31 cellular contexts compared by ENCODE assay signal in the genomic region with DNA sequence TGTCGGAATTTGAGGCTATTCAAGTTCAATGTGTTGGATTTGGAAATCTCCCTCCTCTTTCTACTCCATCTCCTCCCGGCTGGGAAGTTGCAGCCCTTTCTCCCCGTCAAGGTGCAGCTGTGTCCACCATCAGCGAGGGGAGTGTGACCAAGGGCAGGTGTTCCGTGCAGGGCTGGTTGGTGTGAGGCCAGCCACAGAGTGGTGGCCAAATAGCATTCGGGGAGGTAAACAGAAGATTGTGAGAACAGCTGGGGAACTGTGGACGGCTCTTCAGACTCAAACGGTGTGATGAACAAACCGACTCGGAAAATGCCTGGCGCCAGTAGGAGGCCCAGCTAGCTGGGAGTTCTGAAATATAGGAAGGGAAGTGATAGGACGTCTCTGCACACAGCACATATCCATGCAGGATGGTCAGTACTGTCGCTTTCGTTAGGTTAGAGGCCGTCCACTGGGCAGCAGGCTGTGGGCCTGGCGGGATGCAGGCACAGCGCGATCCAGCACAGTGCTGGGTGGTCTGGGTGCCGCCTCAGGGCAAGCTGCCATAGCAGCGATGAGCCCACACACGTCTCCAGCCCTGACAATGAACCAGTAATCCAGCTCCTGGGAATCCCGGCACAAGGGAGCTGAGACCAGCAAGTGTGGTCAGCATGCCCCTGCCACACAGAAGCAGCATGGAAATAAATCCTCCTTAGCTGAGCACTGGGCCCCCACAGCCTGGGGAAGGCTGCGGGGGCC.
DNase-seq lines count a peak whose midpoint lies in the region; ATAC-seq, FAIRE-seq and TF ChIP-seq lines count a peak whose summit lies in the region.
"Had no signal": no experiment of that assay in that cellular context is flagged by ENCODE, and none has a peak within 500 bp of the region (broad histone marks: within the 10 kb centered on the region; RNA-seq: fewer than 3 reads in every experiment).

No MANE protein-coding gene starts in this region.

- no peaks in the 10 kb centered on the region for H3K27me3 Mint-ChIP-seq in activated CD4-positive, alpha-beta T cell treated with anti-CD3 and anti-CD28 coated beads, Interleukin-2, amount 10 ng/mL, durations not matched to agents 24 days and 14 days

- no peaks in the 10 kb centered on the region for H3K4me1 ChIP-seq in mucosa of descending colon (ENCODE audit: low read depth)
- H3K4me1 ChIP-seq: Caco-2 had no signal

- peak; percentile 10 for DNase-seq in COLO668 (lab: John Stamatoyannopoulos, UW; ENCODE audit: unreplicated experiment)
- DNase-seq in HTR-8/SVneo (ENCODE audit: insufficient read length, low spot score), result no peak
- DNase-seq in SHP77 treated with DMSO at 0.1 percent for 48 hours (lab: John Stamatoyannopoulos, UW), result peak; percentile 85
- DNase-seq in mucosa of descending colon, result peak in 2 of 3 donors; percentile 8 to 17
- DNase-seq in NCI-H1105 (lab: John Stamatoyannopoulos, UW), result no peak
- DNase-seq in WERI-Rb-1, result no peak
- DNase-seq in activated CD4-positive, alpha-beta T cell treated with anti-CD3 and anti-CD28 coated beads, Interleukin-2, amount 10 ng/mL, durations not matched to agents 24 days and 14 days, result no peak
- DNase-seq in NCI-H2107 treated with DMSO at 0.1 percent for 48 hours (lab: John Stamatoyannopoulos, UW; ENCODE audit: unreplicated experiment), result no peak
- DNase-seq: activated CD4-positive, alpha-beta memory T cell treated with anti-CD3 and anti-CD28 coated beads for 36 hours; activated CD4-positive, CD25-positive, alpha-beta regulatory T cell treated with anti-CD3 and anti-CD28 coated beads, Interleukin-2, amount 50 U/mL, for 72 hours; activated CD8-positive, alpha-beta memory T cell treated with anti-CD3 and anti-CD28 coated beads, Interleukin-2, amount 50 U/mL, for 4 hours; C1 segment of cervical spinal cord; Caco-2; NCI-H1048; NCI-H2081 treated with DMSO at 0.1 percent for 48 hours; NCI-H446; retina; stimulated activated naive CD4-positive, alpha-beta T cell treated with Interleukin-2 at 50 U/mL for 16 hours; T-helper 2 cell had no signal

- no peak for ATAC-seq in mucosa of descending colon
- ATAC-seq: gastroesophageal sphincter, K562, SK-N-SH treated with all-trans-retinoic acid at 6 μM for 48 hours had no signal

- intact Hi-C loops in mucosa of descending colon (cut with DNase I, micrococcal nuclease), result no loop called here
- intact Hi-C loops in activated CD4-positive, alpha-beta T cell treated with anti-CD3 and anti-CD28 coated beads, Interleukin-2, amount 10 ng/mL, durations not matched to agents 24 days and 14 days (cut with micrococcal nuclease), result no loop called here

- no peak overlapping the region for H3K4me3 Mint-ChIP-seq in activated CD4-positive, alpha-beta T cell treated with anti-CD3 and anti-CD28 coated beads, Interleukin-2, amount 10 ng/mL, durations not matched to agents 24 days and 14 days
- H3K4me3 Mint-ChIP-seq: activated CD4-positive, alpha-beta memory T cell treated with anti-CD3 and anti-CD28 coated beads for 36 hours; activated naive CD4-positive, alpha-beta T cell treated with anti-CD3 and anti-CD28 coated beads, Interleukin-2, amount 50 U/mL, for 24 hours; nephron had no signal

- H3K27ac Mint-ChIP-seq in activated CD4-positive, alpha-beta T cell treated with anti-CD3 and anti-CD28 coated beads, Interleukin-2, amount 10 ng/mL, durations not matched to agents 24 days and 14 days, result no peak overlapping the region
- H3K27ac Mint-ChIP-seq: activated CD4-positive, alpha-beta memory T cell treated with anti-CD3 and anti-CD28 coated beads for 36 hours; activated naive CD4-positive, alpha-beta T cell treated with anti-CD3 and anti-CD28 coated beads, Interleukin-2, amount 50 U/mL, for 24 hours had no signal

- H3K27me3 ChIP-seq in WERI-Rb-1 (ENCODE audit: insufficient read depth, low read depth, severe bottlenecking), result peaks cover 100% of the 10 kb centered on the region
- H3K27me3 ChIP-seq: hepatocyte, ovary, upper lobe of left lung had no signal

- H3K4me3 ChIP-seq in mucosa of descending colon (no peak overlapping the region), WERI-Rb-1 (ENCODE audit: low read depth, low read length) (no peak overlapping the region)
- H3K4me3 ChIP-seq: gastroesophageal sphincter, hepatocyte, K562, ovary, skin epidermis, suprapubic skin, upper lobe of left lung had no signal

- no peaks in the 10 kb centered on the region for H3K36me3 Mint-ChIP-seq in activated CD4-positive, alpha-beta T cell treated with anti-CD3 and anti-CD28 coated beads, Interleukin-2, amount 10 ng/mL, durations not matched to agents 24 days and 14 days (ENCODE audit: low read depth)
- H3K36me3 Mint-ChIP-seq: activated CD4-positive, alpha-beta memory T cell treated with anti-CD3 and anti-CD28 coated beads for 36 hours; activated naive CD4-positive, alpha-beta T cell treated with anti-CD3 and anti-CD28 coated beads, Interleukin-2, amount 50 U/mL, for 24 hours had no signal

- TF ChIP-seq CTCF in mucosa of descending colon (IDR thresholded peaks at IDR 0.05) (no peak), WERI-Rb-1 (IDR thresholded peaks at IDR 0.05; ENCODE audit: low read depth, low read length) (no peak)

- H3K4me1 Mint-ChIP-seq in activated CD4-positive, alpha-beta T cell treated with anti-CD3 and anti-CD28 coated beads, Interleukin-2, amount 10 ng/mL, durations not matched to agents 24 days and 14 days, result no peaks in the 10 kb centered on the region
- H3K4me1 Mint-ChIP-seq: activated naive CD4-positive, alpha-beta T cell treated with anti-CD3 and anti-CD28 coated beads, Interleukin-2, amount 50 U/mL, for 24 hours had no signal

- no peaks in the 10 kb centered on the region for H3K9me3 Mint-ChIP-seq in activated CD4-positive, alpha-beta T cell treated with anti-CD3 and anti-CD28 coated beads, Interleukin-2, amount 10 ng/mL, durations not matched to agents 24 days and 14 days
- H3K9me3 Mint-ChIP-seq: activated CD4-positive, alpha-beta memory T cell treated with anti-CD3 and anti-CD28 coated beads for 36 hours; activated naive CD4-positive, alpha-beta T cell treated with anti-CD3 and anti-CD28 coated beads, Interleukin-2, amount 50 U/mL, for 24 hours; nephron had no signal

- FAIRE-seq in HTR-8/SVneo (lab: Jason Lieb, UNC), result peak; percentile 72
- FAIRE-seq: bronchial epithelial cell, H1, K562 had no signal

- H3K36me3 ChIP-seq in mucosa of descending colon (ENCODE audit: low read depth) (no peaks in the 10 kb centered on the region), WERI-Rb-1 (no peaks in the 10 kb centered on the region)
- H3K36me3 ChIP-seq: gastroesophageal sphincter, ovary, suprapubic skin, upper lobe of left lung had no signal

- no peak overlapping the region for H3K27ac ChIP-seq in WERI-Rb-1
- H3K27ac ChIP-seq: gastroesophageal sphincter, hepatocyte, ovary, skin epidermis, suprapubic skin, upper lobe of left lung had no signal

- H3K9me3 ChIP-seq in mucosa of descending colon, result no peaks in the 10 kb centered on the region
- H3K9me3 ChIP-seq in WERI-Rb-1 (ENCODE audit: severe bottlenecking), result no peaks in the 10 kb centered on the region
- H3K9me3 ChIP-seq: Caco-2, gastroesophageal sphincter, ovary, suprapubic skin, upper lobe of left lung had no signal

Comparison
In these comparisons a context has a peak if more than half of its experiments do, and no peak if none do; other contexts are left out.
1. DNase-seq: peak in COLO668 (single experiment), SHP77 treated with DMSO at 0.1 percent for 48 hours (single experiment) and mucosa of descending colon (2 of 3); none in HTR-8/SVneo (single experiment), NCI-H1105 (single experiment), WERI-Rb-1 (single experiment), activated CD4-positive, alpha-beta T cell treated with anti-CD3 and anti-CD28 coated beads, Interleukin-2, amount 10 ng/mL, durations not matched to agents 24 days and 14 days (single experiment) and NCI-H2107 treated with DMSO at 0.1 percent for 48 hours (single experiment).